8 cellular contexts compared by ENCODE assay signal in genomic region chr17:81552244-81553017, GRCh38. TPM values are rescaled to one million over a fixed set of nuclear protein-coding genes. Genes with fewer than 3 reads are reported as not detected.
DNase-seq lines count a peak whose midpoint lies in the region; ATAC-seq and TF ChIP-seq lines count a peak whose summit lies in the region.

Gene FAAP100 (minus strand): TSS chr17:81552353. CDS start chr17:81552330, 23 bp downstream.

- no peaks in the 10 kb centered on the region for H3K9me3 Mint-ChIP-seq in activated CD4-positive, alpha-beta T cell treated with anti-CD3 and anti-CD28 coated beads, Interleukin-2, amount 10 ng/mL, durations not matched to agents 24 days and 14 days

- H3K27ac Mint-ChIP-seq in activated CD4-positive, alpha-beta T cell treated with anti-CD3 and anti-CD28 coated beads, Interleukin-2, amount 10 ng/mL, durations not matched to agents 24 days and 14 days, result peak within 1 kb of the TSS; percentile 94

- H3K36me3 Mint-ChIP-seq in activated CD4-positive, alpha-beta T cell treated with anti-CD3 and anti-CD28 coated beads, Interleukin-2, amount 10 ng/mL, durations not matched to agents 24 days and 14 days (ENCODE audit: low read depth), result peaks cover 26% of the 10 kb centered on the region

- intact Hi-C loops in activated CD4-positive, alpha-beta T cell treated with anti-CD3 and anti-CD28 coated beads, Interleukin-2, amount 10 ng/mL, durations not matched to agents 24 days and 14 days (cut with micrococcal nuclease), result loop anchor here (1.0 to 5.0 kb wide), 5 partner anchors 40 to 313 kb away; partner anchors contain the start of genes ACTG1, MRPL12, NDUFAF8 and TEPSIN

- peak within 1 kb of the TSS; percentile 57 to 91 for H3K27ac ChIP-seq in coronary artery

- no peaks in the 10 kb centered on the region for H3K27me3 Mint-ChIP-seq in activated CD4-positive, alpha-beta T cell treated with anti-CD3 and anti-CD28 coated beads, Interleukin-2, amount 10 ng/mL, durations not matched to agents 24 days and 14 days

- no peak for TF ChIP-seq CTCF in coronary artery (IDR thresholded peaks at IDR 0.05)

- H3K4me3 Mint-ChIP-seq in activated CD4-positive, alpha-beta T cell treated with anti-CD3 and anti-CD28 coated beads, Interleukin-2, amount 10 ng/mL, durations not matched to agents 24 days and 14 days, result peak within 1 kb of the TSS; percentile 91

- H3K4me1 Mint-ChIP-seq in activated CD4-positive, alpha-beta T cell treated with anti-CD3 and anti-CD28 coated beads, Interleukin-2, amount 10 ng/mL, durations not matched to agents 24 days and 14 days, result peaks cover 24% of the 10 kb centered on the region

- DNase-seq in NCI-H2081 (lab: John Stamatoyannopoulos, UW) (peak; percentile 87 to 92), NCI-H2081 treated with DMSO at 0.1 percent for 48 hours (lab: John Stamatoyannopoulos, UW) (no peak), NCI-H345 treated with DMSO at 0.1 percent for 48 hours (lab: John Stamatoyannopoulos, UW; ENCODE audit: unreplicated experiment) (peak; percentile 76), coronary artery (ENCODE audit: low spot score) (peak; percentile 85), left lobe of liver (ENCODE audit: low spot score) (peak; percentile 87)
- DNase-seq in activated CD4-positive, alpha-beta T cell treated with anti-CD3 and anti-CD28 coated beads, Interleukin-2, amount 10 ng/mL, durations not matched to agents 24 days and 14 days, result peak; percentile 96
- DNase-seq in stimulated activated CD4-positive, alpha-beta T cell treated with anti-CD3 and anti-CD28 coated beads, Interleukin-2, amount 100 ng/mL, for 24 hours, result peak; percentile 82 to 86

- peak within 1 kb of the TSS; percentile 78 for H3K4me3 ChIP-seq in coronary artery

- peak; percentile 51 for ATAC-seq in HG02970 (IDR thresholded peaks at IDR 0.05; ENCODE audit: low FRiP score, unreplicated experiment)
- ATAC-seq in left lobe of liver, result peak; percentile 80

RNA-seq across cellular contexts. Expression of gene FAAP100, which starts in this region (rescaled TPM):
- 72.2 and 76.5 TPM in 2 replicates for total RNA-seq in activated CD4-positive, alpha-beta T cell treated with anti-CD3 and anti-CD28 coated beads, Interleukin-2, amount 10 ng/mL, durations not matched to agents 24 days and 14 days
- total RNA-seq in left lobe of liver, result 18.9 TPM
